8 cellular contexts compared by ENCODE assay signal in the genomic region with DNA sequence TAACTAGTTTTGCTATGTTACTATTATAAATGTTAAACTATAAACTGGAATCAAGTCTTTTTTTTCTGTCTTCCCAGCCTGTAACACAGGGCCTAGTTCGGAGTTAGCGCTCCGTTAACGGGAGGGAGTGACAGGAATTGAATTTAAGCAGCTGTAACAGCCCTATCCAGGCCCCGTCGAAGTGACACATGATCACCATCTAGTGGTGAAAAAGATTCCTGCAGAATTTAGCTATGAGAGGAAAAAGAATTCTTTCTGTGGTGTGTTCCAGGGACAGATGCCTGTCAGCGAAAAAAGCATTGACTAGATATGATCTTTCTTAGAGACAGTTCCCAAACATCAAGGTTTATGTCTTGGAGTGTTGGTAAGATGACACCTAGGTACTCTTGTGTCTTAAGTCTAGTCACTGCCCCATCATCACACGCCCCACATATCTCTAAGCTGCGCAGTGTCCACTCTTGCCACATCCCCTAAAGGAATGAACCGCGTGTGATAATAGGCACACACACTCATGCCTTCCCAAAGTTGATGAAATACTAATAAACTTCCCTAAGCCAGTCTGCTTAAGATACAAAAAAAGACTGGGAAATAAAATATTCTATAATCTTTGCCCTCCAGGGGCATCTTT. TPM values are rescaled to one million over a fixed set of nuclear protein-coding genes. Genes with fewer than 3 reads are reported as not detected.
A peak's percentile ranks its signal among the peaks of the same experiment; 100 is the strongest.
DNase-seq lines count a peak whose midpoint lies in the region; ATAC-seq and TF ChIP-seq lines count a peak whose summit lies in the region.

No MANE protein-coding gene starts in this region.

- BruUV-seq in PC-9 (replicated peaks; lab: Mats Ljungman, UMichigan) = no TSS peak

- H3K36me3 ChIP-seq in BE2C (no peaks in the 10 kb centered on the region), PC-9 (ENCODE audit: low read depth) (no peaks in the 10 kb centered on the region), cardiac muscle cell (no peaks in the 10 kb centered on the region)

- peak; percentile 71 for TF ChIP-seq CTCF in BE2C (IDR thresholded peaks at IDR 0.05; ENCODE audit: low read depth, low read length)
- peak; percentile 53 for TF ChIP-seq CTCF in GM13976 (IDR thresholded peaks at IDR 0.05; ENCODE audit: borderline replicate concordance, control extremely low read depth, extremely low read depth, insufficient read depth, missing control alignments)
- peak; percentile 79 for TF ChIP-seq CTCF in PC-9 (conservative IDR thresholded peaks at IDR 0.05)
- peak; percentile 64 for TF ChIP-seq CTCF in cardiac muscle cell (IDR thresholded peaks at IDR 0.05; ENCODE audit: low read depth, low read length)

- H3K4me3 ChIP-seq in BE2C (ENCODE audit: low read depth, low read length) (no peak overlapping the region), PC-9 (no peak overlapping the region), cardiac muscle cell (no peak overlapping the region)

- DNase-seq in BE2C (peak; percentile 19), GM13976 (ENCODE audit: low spot score) (peak; percentile 45), PC-9 (peak in 1 of 2 experiments; percentile 47), cardiac muscle cell (ENCODE audit: low read depth in 1 of 2, low spot score in 1 of 2) (peak; percentile 61 to 69), renal cortical epithelial cell (ENCODE audit: low read depth) (peak; percentile 36)
- peak; percentile 33 for DNase-seq in activated naive CD8-positive, alpha-beta T cell treated with anti-CD3 and anti-CD28 coated beads for 36 hours

- no peaks in the 10 kb centered on the region for H3K9me2 ChIP-seq in PC-9 (ENCODE audit: insufficient read depth)

- no peaks in the 10 kb centered on the region for H3K79me2 ChIP-seq in PC-9 (ENCODE audit: low read depth)

- no peak for TF ChIP-seq EP300 in Ishikawa (IDR thresholded peaks at IDR 0.05; ENCODE audit: borderline replicate concordance)

- H3K27me3 ChIP-seq in BE2C (peaks cover 29% of the 10 kb centered on the region), PC-9 (ENCODE audit: insufficient read depth, low read depth) (peaks cover 26% of the 10 kb centered on the region), cardiac muscle cell (peaks cover 9% of the 10 kb centered on the region)

- POLR2A ChIA-PET in PC-9 (lab: Charles Lee; ENCODE audit: unreplicated experiment) = interaction anchor here (0.6 to 0.7 kb wide), 3 partner anchors 14 to 248 kb away, joined by 5 to 9 read pairs (median 7); a partner anchor contains a TSS

- peak; percentile 79 for TF ChIP-seq RAD21 in Ishikawa (IDR thresholded peaks at IDR 0.05; ENCODE audit: low read depth)

- peaks cover 5% of the 10 kb centered on the region; the same call in 1 of the 2 replicates for H3F3A ChIP-seq in PC-9 (ENCODE audit: insufficient read depth, low read depth)

- no peaks in the 10 kb centered on the region for H4K20me1 ChIP-seq in PC-9 (ENCODE audit: insufficient read depth)

- intact Hi-C loops in PC-9 (cut with micrococcal nuclease; ENCODE audit: unreplicated experiment) = loop anchor here (2.0 kb wide), 2 partner anchors 34 to 92 kb away; no protein-coding TSS in a partner anchor

- no peak overlapping the region for H3K27ac Mint-ChIP-seq in activated naive CD8-positive, alpha-beta T cell treated with anti-CD3 and anti-CD28 coated beads for 36 hours

- H3K9me3 Mint-ChIP-seq in activated naive CD8-positive, alpha-beta T cell treated with anti-CD3 and anti-CD28 coated beads for 36 hours = no peaks in the 10 kb centered on the region

- in situ Hi-C loops in GM13976 (cut with MboI; ENCODE audit: low sequenced_read_pairs, unreplicated experiment) = loop anchor here (25.0 kb wide), 1 partner anchor 162 kb away; a partner anchor contains a TSS

- CTCF ChIA-PET in PC-9 (lab: Charles Lee) = interaction anchor here (0.6 to 1.2 kb wide), 5 partner anchors 11 to 655 kb away, joined by 3 to 6 read pairs (median 3); a partner anchor contains a TSS

- no peak overlapping the region for H3K27ac ChIP-seq in PC-9
- H3K27ac ChIP-seq in cardiac muscle cell = no peak overlapping the region

- no peak overlapping the region for H3K4me3 Mint-ChIP-seq in activated naive CD8-positive, alpha-beta T cell treated with anti-CD3 and anti-CD28 coated beads for 36 hours

- ATAC-seq in HG02642 (IDR thresholded peaks at IDR 0.05; ENCODE audit: poor library complexity, unreplicated experiment) = no peak

- H2AFZ ChIP-seq in PC-9 = no peak overlapping the region

- H3K4me1 ChIP-seq in BE2C = no peaks in the 10 kb centered on the region
- H3K4me1 ChIP-seq in PC-9 (replicated peaks; ENCODE audit: insufficient read depth) = peaks cover 3% of the 10 kb centered on the region; the same call in 1 of the 2 replicates
- H3K4me1 ChIP-seq in cardiac muscle cell (ENCODE audit: low read depth) = peaks cover 6% of the 10 kb centered on the region

- peaks cover 7% of the 10 kb centered on the region for H3K4me1 Mint-ChIP-seq in activated naive CD8-positive, alpha-beta T cell treated with anti-CD3 and anti-CD28 coated beads for 36 hours

- no peak overlapping the region for H3K4me2 ChIP-seq in PC-9

- H3K9me3 ChIP-seq in BE2C (no peaks in the 10 kb centered on the region), PC-9 (ENCODE audit: insufficient read depth, low read depth) (no peaks in the 10 kb centered on the region), cardiac muscle cell (ENCODE audit: low read depth) (no peaks in the 10 kb centered on the region)

- no peaks in the 10 kb centered on the region for H3K27me3 Mint-ChIP-seq in activated naive CD8-positive, alpha-beta T cell treated with anti-CD3 and anti-CD28 coated beads for 36 hours

- no peaks in the 10 kb centered on the region for H3K36me3 Mint-ChIP-seq in activated naive CD8-positive, alpha-beta T cell treated with anti-CD3 and anti-CD28 coated beads for 36 hours

TF ChIP-seq in Ishikawa, 13 proteins besides CTCF, POLR2A, EP300 and RAD21 (continues in another document):
- TF ChIP-seq TCF12 (IDR thresholded peaks at IDR 0.05; ENCODE audit: low read depth) (no peak), ZBTB7A (IDR thresholded peaks at IDR 0.05; ENCODE audit: low read depth) (no peak), YY1 (IDR thresholded peaks at IDR 0.05; ENCODE audit: low read depth) (no peak), FOXM1 (IDR thresholded peaks at IDR 0.05; ENCODE audit: borderline replicate concordance, low read depth) (no peak), EGR1 (IDR thresholded peaks at IDR 0.05) (no peak), TAF1 (IDR thresholded peaks at IDR 0.05; ENCODE audit: low read depth) (no peak), NFIC (IDR thresholded peaks at IDR 0.05) (no peak), CEBPB (IDR thresholded peaks at IDR 0.05) (no peak)
- TF ChIP-seq, protein P1, sequence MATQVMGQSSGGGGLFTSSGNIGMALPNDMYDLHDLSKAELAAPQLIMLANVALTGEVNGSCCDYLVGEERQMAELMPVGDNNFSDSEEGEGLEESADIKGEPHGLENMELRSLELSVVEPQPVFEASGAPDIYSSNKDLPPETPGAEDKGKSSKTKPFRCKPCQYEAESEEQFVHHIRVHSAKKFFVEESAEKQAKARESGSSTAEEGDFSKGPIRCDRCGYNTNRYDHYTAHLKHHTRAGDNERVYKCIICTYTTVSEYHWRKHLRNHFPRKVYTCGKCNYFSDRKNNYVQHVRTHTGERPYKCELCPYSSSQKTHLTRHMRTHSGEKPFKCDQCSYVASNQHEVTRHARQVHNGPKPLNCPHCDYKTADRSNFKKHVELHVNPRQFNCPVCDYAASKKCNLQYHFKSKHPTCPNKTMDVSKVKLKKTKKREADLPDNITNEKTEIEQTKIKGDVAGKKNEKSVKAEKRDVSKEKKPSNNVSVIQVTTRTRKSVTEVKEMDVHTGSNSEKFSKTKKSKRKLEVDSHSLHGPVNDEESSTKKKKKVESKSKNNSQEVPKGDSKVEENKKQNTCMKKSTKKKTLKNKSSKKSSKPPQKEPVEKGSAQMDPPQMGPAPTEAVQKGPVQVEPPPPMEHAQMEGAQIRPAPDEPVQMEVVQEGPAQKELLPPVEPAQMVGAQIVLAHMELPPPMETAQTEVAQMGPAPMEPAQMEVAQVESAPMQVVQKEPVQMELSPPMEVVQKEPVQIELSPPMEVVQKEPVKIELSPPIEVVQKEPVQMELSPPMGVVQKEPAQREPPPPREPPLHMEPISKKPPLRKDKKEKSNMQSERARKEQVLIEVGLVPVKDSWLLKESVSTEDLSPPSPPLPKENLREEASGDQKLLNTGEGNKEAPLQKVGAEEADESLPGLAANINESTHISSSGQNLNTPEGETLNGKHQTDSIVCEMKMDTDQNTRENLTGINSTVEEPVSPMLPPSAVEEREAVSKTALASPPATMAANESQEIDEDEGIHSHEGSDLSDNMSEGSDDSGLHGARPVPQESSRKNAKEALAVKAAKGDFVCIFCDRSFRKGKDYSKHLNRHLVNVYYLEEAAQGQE (IDR thresholded peaks at IDR 0.05; ENCODE audit: low read depth) = no peak
- TF ChIP-seq, protein P2, sequence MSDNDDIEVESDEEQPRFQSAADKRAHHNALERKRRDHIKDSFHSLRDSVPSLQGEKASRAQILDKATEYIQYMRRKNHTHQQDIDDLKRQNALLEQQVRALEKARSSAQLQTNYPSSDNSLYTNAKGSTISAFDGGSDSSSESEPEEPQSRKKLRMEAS (IDR thresholded peaks at IDR 0.05) = no peak
- TF ChIP-seq, protein P3, sequence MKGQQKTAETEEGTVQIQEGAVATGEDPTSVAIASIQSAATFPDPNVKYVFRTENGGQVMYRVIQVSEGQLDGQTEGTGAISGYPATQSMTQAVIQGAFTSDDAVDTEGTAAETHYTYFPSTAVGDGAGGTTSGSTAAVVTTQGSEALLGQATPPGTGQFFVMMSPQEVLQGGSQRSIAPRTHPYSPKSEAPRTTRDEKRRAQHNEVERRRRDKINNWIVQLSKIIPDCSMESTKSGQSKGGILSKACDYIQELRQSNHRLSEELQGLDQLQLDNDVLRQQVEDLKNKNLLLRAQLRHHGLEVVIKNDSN (IDR thresholded peaks at IDR 0.05) = no peak

RNA-seq across cellular contexts. Expression of a gene that starts 2.1 kb away (rescaled TPM):
- polyA plus RNA-seq in BE2C (2012; ENCODE audit: insufficient read depth, insufficient read length, low read depth) = 0.45 TPM
- 0.17 and 0.63 TPM in 2 replicates for total RNA-seq in PC-9 (2021)
- total RNA-seq in activated naive CD8-positive, alpha-beta T cell treated with anti-CD3 and anti-CD28 coated beads for 36 hours = 1 to 10 TPM; 2.5 to 3.4 TPM
- 0.45 and 0.60 TPM in 2 replicates for total RNA-seq in cardiac muscle cell
- 0.17 TPM in 1 of 2 replicates, not detected in the other for polyA plus RNA-seq in cardiac muscle cell
- total RNA-seq in renal cortical epithelial cell = 0.70 and 0.87 TPM in 2 replicates

RNA-seq across cellular contexts. Expression of a gene that starts 13.8 kb away (rescaled TPM):
- 134 TPM for polyA plus RNA-seq in BE2C (2012; ENCODE audit: insufficient read depth, insufficient read length, low read depth)
- total RNA-seq in PC-9 (2021) (83.5 and 101 TPM in 2 replicates), cardiac muscle cell (15.1 and 30.9 TPM in 2 replicates), renal cortical epithelial cell (40.4 and 47.8 TPM in 2 replicates)
- total RNA-seq in activated naive CD8-positive, alpha-beta T cell treated with anti-CD3 and anti-CD28 coated beads for 36 hours = 100 to 1,000 TPM; 181 to 190 TPM
- polyA plus RNA-seq in cardiac muscle cell = 22.8 and 36.0 TPM in 2 replicates

RNA-seq across cellular contexts. Expression of a gene that starts 56.5 kb away (rescaled TPM):
- polyA plus RNA-seq in BE2C (2012; ENCODE audit: insufficient read depth, insufficient read length, low read depth) = 34.5 TPM
- total RNA-seq in PC-9 (2021) (4.2 and 4.8 TPM in 2 replicates), cardiac muscle cell (22.5 and 24.1 TPM in 2 replicates), renal cortical epithelial cell (6.6 and 17.2 TPM in 2 replicates)
- total RNA-seq in activated naive CD8-positive, alpha-beta T cell treated with anti-CD3 and anti-CD28 coated beads for 36 hours = 10 to 100 TPM; 16.2 to 17.9 TPM
- 28.5 and 36.4 TPM in 2 replicates for polyA plus RNA-seq in cardiac muscle cell
